In genomic region chr9:35645736-35646582, GRCh38 we compare ENCODE assay signal across 8 cellular contexts. TPM values are rescaled to one million over a fixed set of nuclear protein-coding genes. Genes with fewer than 3 reads are reported as not detected.
DNase-seq lines count a peak whose midpoint lies in the region; ATAC-seq and TF ChIP-seq lines count a peak whose summit lies in the region.

No MANE protein-coding gene starts in this region.

- peak overlapping the region; percentile 43 to 75 (median 66) for H3K4me3 ChIP-seq in heart right ventricle

- intact Hi-C loops in activated CD8-positive, alpha-beta T cell treated with anti-CD3 and anti-CD28 coated beads for 36 hours (cut with micrococcal nuclease), result no loop called here
- intact Hi-C loops in heart right ventricle (cut with DNase I), result loop anchor here in 6 of 10 donors (2.0 to 10.0 kb wide), 6 partner anchors 39 to 239 kb away; partner anchors contain the start of genes TESK1 (in 4 of the 6) and MSMP (in 1 of the 6)

- WGBS in heart right ventricle, 2 donors, result 25% methylated on average over 25 of the region's 25 CpGs

- H3K36me3 Mint-ChIP-seq in activated CD8-positive, alpha-beta T cell treated with anti-CD3 and anti-CD28 coated beads for 36 hours (ENCODE audit: low read depth), result peaks cover 41% of the 10 kb centered on the region
- no peaks in the 10 kb centered on the region for H3K36me3 Mint-ChIP-seq in progenitor cell of endocrine pancreas (ENCODE audit: insufficient read depth)

- peaks cover 44% of the 10 kb centered on the region for H3K4me1 Mint-ChIP-seq in activated CD8-positive, alpha-beta T cell treated with anti-CD3 and anti-CD28 coated beads for 36 hours (ENCODE audit: low read depth)
- peaks cover 10% of the 10 kb centered on the region for H3K4me1 Mint-ChIP-seq in progenitor cell of endocrine pancreas (ENCODE audit: low read depth)

- H3K9me3 Mint-ChIP-seq in activated CD8-positive, alpha-beta T cell treated with anti-CD3 and anti-CD28 coated beads for 36 hours, result no peaks in the 10 kb centered on the region
- H3K9me3 Mint-ChIP-seq in progenitor cell of endocrine pancreas (ENCODE audit: low read depth), result no peaks in the 10 kb centered on the region

- in situ Hi-C loops in ACHN (cut with HindIII; ENCODE audit: low pct_ligation_motif_present, low pct_unique_long_range_greater_than_20kb, low sequenced_read_pairs), result no loop called here

- peaks cover 0 to 80% (median 12%) of the 10 kb centered on the region in 9 donors for H3K4me1 ChIP-seq in heart right ventricle

- H3K4me3 Mint-ChIP-seq in activated CD8-positive, alpha-beta T cell treated with anti-CD3 and anti-CD28 coated beads for 36 hours, result peak overlapping the region; percentile 85
- H3K4me3 Mint-ChIP-seq in progenitor cell of endocrine pancreas (ENCODE audit: low read depth), result peak overlapping the region; percentile 97

- CTCF ChIA-PET in activated CD8-positive, alpha-beta T cell treated with anti-CD3 and anti-CD28 coated beads for 36 hours (lab: Charles Lee), result interaction anchor here (0.6 to 7.7 kb wide), 14 partner anchors 9 to 102 kb away, joined by 3 to 98 read pairs (median 16); partner anchors contain the start of genes ARHGEF39, CCDC107, CD72 and CREB3

- H3K36me3 ChIP-seq in heart right ventricle, result no peaks in the 10 kb centered on the region

- POLR2A ChIA-PET in activated CD8-positive, alpha-beta T cell treated with anti-CD3 and anti-CD28 coated beads for 36 hours (lab: Charles Lee), result interaction anchor here (0.7 to 6.4 kb wide), 6 partner anchors 11 to 45 kb away, joined by 3 to 64 read pairs (median 6); partner anchors contain the start of genes CCDC107, CD72 and RMRP

- no peaks in the 10 kb centered on the region for H3K27me3 Mint-ChIP-seq in activated CD8-positive, alpha-beta T cell treated with anti-CD3 and anti-CD28 coated beads for 36 hours
- peaks cover 11% of the 10 kb centered on the region for H3K27me3 Mint-ChIP-seq in progenitor cell of endocrine pancreas

- peak overlapping the region; percentile 71 to 95 (median 82) for H3K27ac ChIP-seq in heart right ventricle

- peak; percentile 40 for DNase-seq in ACHN
- peak; percentile 68 for DNase-seq in HuH-7 (ENCODE audit: low spot score)
- no peak for DNase-seq in activated CD8-positive, alpha-beta T cell treated with anti-CD3 and anti-CD28 coated beads for 36 hours
- DNase-seq in heart right ventricle, result no peak
- peak; percentile 60 for DNase-seq in progenitor cell of endocrine pancreas (ENCODE audit: low spot score, unreplicated experiment)
- DNase-seq in stimulated activated CD4-positive, alpha-beta T cell treated with anti-CD3 and anti-CD28 coated beads, Interleukin-2, amount 100 ng/mL, for 24 hours, result no peak
- DNase-seq in NCI-H1436 treated with DMSO at 0.1 percent for 48 hours (lab: John Stamatoyannopoulos, UW), result no peak

- H3K9me3 ChIP-seq in heart right ventricle, result no peaks in the 10 kb centered on the region

- H3K27me3 ChIP-seq in heart right ventricle, result no peaks in the 10 kb centered on the region

- ATAC-seq in GM18868 (IDR thresholded peaks at IDR 0.05; ENCODE audit: unreplicated experiment), result peak; percentile 1
- ATAC-seq in activated CD8-positive, alpha-beta T cell treated with anti-CD3 and anti-CD28 coated beads for 36 hours, result peak; percentile 3
- peak; percentile 18 to 50 (median 34) for ATAC-seq in heart right ventricle

- no peak for TF ChIP-seq CTCF in activated CD8-positive, alpha-beta T cell treated with anti-CD3 and anti-CD28 coated beads for 36 hours (IDR thresholded peaks at IDR 0.05)
- TF ChIP-seq CTCF in heart right ventricle (IDR thresholded peaks at IDR 0.05) (no peak), progenitor cell of endocrine pancreas (IDR thresholded peaks at IDR 0.05; ENCODE audit: unreplicated experiment) (peak; percentile 29)

- peak overlapping the region; percentile 79 for H3K27ac Mint-ChIP-seq in activated CD8-positive, alpha-beta T cell treated with anti-CD3 and anti-CD28 coated beads for 36 hours
- peak overlapping the region; percentile 100 for H3K27ac Mint-ChIP-seq in progenitor cell of endocrine pancreas

RNA-seq across cellular contexts. Expression of gene SIT1, which starts 4.8 kb away (rescaled TPM):
- total RNA-seq in activated CD8-positive, alpha-beta T cell treated with anti-CD3 and anti-CD28 coated beads for 36 hours, result 100 to 1,000 TPM in 1 of 2 experiments, 10 to 100 TPM in 1; 99.9 to 102 TPM
- total RNA-seq in heart right ventricle, result 1 to 10 TPM in 1 of 10 donors, under 1 TPM in 5, not detected in 4; 0.19 to 3.6 (median 0.33) TPM
- under 1 TPM in 1 of 2 donors, not detected in 1; 0.25 TPM for polyA plus RNA-seq in heart right ventricle
- not detected in 2 replicates for total RNA-seq in progenitor cell of endocrine pancreas

RNA-seq across cellular contexts. Expression of gene RMRP, which starts 11.9 kb away (rescaled TPM):
- over 10,000 TPM; 13,164 to 13,311 TPM for total RNA-seq in activated CD8-positive, alpha-beta T cell treated with anti-CD3 and anti-CD28 coated beads for 36 hours
- total RNA-seq in heart right ventricle, result over 10,000 TPM in 3 of 10 donors, 1,000 to 10,000 TPM in 7; 3,879 to 14,997 (median 5,788) TPM
- polyA plus RNA-seq in heart right ventricle, result 100 to 1,000 TPM in 1 of 2 donors, 10 to 100 TPM in 1; 14.9 to 476 TPM
- 15,251 and 16,487 TPM in 2 replicates for total RNA-seq in progenitor cell of endocrine pancreas

RNA-seq across cellular contexts. Expression of gene CCDC107, which starts 12.1 kb away (rescaled TPM):
- total RNA-seq in activated CD8-positive, alpha-beta T cell treated with anti-CD3 and anti-CD28 coated beads for 36 hours, result 10 to 100 TPM; 12.1 to 13.7 TPM
- total RNA-seq in heart right ventricle (10 to 100 TPM; 37.9 to 54.0 (median 43.9) TPM), progenitor cell of endocrine pancreas (17.2 and 18.8 TPM in 2 replicates)
- 100 to 1,000 TPM in 1 of 2 donors, 10 to 100 TPM in 1; 95.3 to 210 TPM for polyA plus RNA-seq in heart right ventricle

RNA-seq across cellular contexts. Expression of gene ARHGEF39, which starts 19.0 kb away (rescaled TPM):
- total RNA-seq in activated CD8-positive, alpha-beta T cell treated with anti-CD3 and anti-CD28 coated beads for 36 hours, result 10 to 100 TPM; 16.0 to 19.9 TPM
- total RNA-seq in heart right ventricle, result under 1 TPM in 8 of 10 donors, not detected in 2; 0.09 to 0.85 (median 0.30) TPM
- 1 to 10 TPM in 1 of 2 donors, under 1 TPM in 1; 0.35 to 1.3 TPM for polyA plus RNA-seq in heart right ventricle
- total RNA-seq in progenitor cell of endocrine pancreas, result 9.1 and 10.4 TPM in 2 replicates

RNA-seq across cellular contexts. Expression of gene CD72, which starts 27.7 kb away (rescaled TPM):
- 10 to 100 TPM; 13.1 to 15.5 TPM for total RNA-seq in activated CD8-positive, alpha-beta T cell treated with anti-CD3 and anti-CD28 coated beads for 36 hours
- 1 to 10 TPM in 4 of 10 donors, under 1 TPM in 5, not detected in 1; 0.51 to 6.8 (median 0.54) TPM for total RNA-seq in heart right ventricle
- polyA plus RNA-seq in heart right ventricle, result under 1 TPM; 0.43 to 0.73 TPM
- 3.1 and 4.2 TPM in 2 replicates for total RNA-seq in progenitor cell of endocrine pancreas

Comparison
In these comparisons a context has a peak if more than half of its experiments do, and no peak if none do; other contexts are left out.
1. DNase-seq: peak in ACHN (single experiment), HuH-7 (single experiment) and progenitor cell of endocrine pancreas (single experiment); none in activated CD8-positive, alpha-beta T cell treated with anti-CD3 and anti-CD28 coated beads for 36 hours (single experiment), heart right ventricle (0 of 2), stimulated activated CD4-positive, alpha-beta T cell treated with anti-CD3 and anti-CD28 coated beads, Interleukin-2, amount 100 ng/mL, for 24 hours (0 of 2) and NCI-H1436 treated with DMSO at 0.1 percent for 48 hours (single experiment).
2. RNA of gene SIT1, which starts 4.8 kb away (total RNA-seq): 99.9 to 102 TPM in activated CD8-positive, alpha-beta T cell treated with anti-CD3 and anti-CD28 coated beads for 36 hours; 0.19 to 3.6 TPM in heart right ventricle and not detected in progenitor cell of endocrine pancreas; every median in the first group is over 10 times any median in the second.
3. Peak in every context shown above with its lines, with median percentiles within 50 percentile points of each other: ATAC-seq.